In genomic region chr9:129558551-129559505, GRCh38 we compare ENCODE assay signal across 1 cellular context.
TF ChIP-seq lines count a peak whose summit lies in the region.

No MANE protein-coding gene starts in this region.

TF ChIP-seq in HepG2, 621 proteins besides CTCF, POLR2A, EP300 and RAD21 (continued from another document and continues in another):
- TF ChIP-seq HBP1 (CRISPR knock-in tag; IDR thresholded peaks at IDR 0.05; ENCODE audit: low read depth) (no peak), SRF (IDR thresholded peaks at IDR 0.05; ENCODE audit: low read depth, low read length) (0 out of 2 replicates have a peak, but pooled peaks have one; percentile 7), MYPOP (CRISPR knock-in tag; IDR thresholded peaks at IDR 0.05) (peak; percentile 93), AFF4 (CRISPR knock-in tag; IDR thresholded peaks at IDR 0.05) (no peak), ZKSCAN5 (CRISPR knock-in tag; IDR thresholded peaks at IDR 0.05) (0 out of 2 replicates have a peak, but pooled peaks have one; percentile 14), PTBP1 (IDR thresholded peaks at IDR 0.05; ENCODE audit: low read depth, low read length, poor library complexity, severe bottlenecking) (no peak), GTF3A (CRISPR knock-in tag; conservative IDR thresholded peaks at IDR 0.05) (no peak), FOXM1 (CRISPR knock-in tag; IDR thresholded peaks at IDR 0.05) (no peak), DRAP1 (CRISPR knock-in tag; IDR thresholded peaks at IDR 0.05) (peak; percentile 79), ZIK1 (CRISPR knock-in tag; IDR thresholded peaks at IDR 0.05; ENCODE audit: borderline replicate concordance, low read depth) (peak; percentile 90; the same call in 1 of the 2 replicates), CHCHD3 (CRISPR knock-in tag; IDR thresholded peaks at IDR 0.05) (0 out of 2 replicates have a peak, but pooled peaks have one; percentile 50), THYN1 (CRISPR knock-in tag; IDR thresholded peaks at IDR 0.05; ENCODE audit: borderline replicate concordance, low read depth) (peak; percentile 87; the same call in 1 of the 2 replicates), ZBTB10 (CRISPR knock-in tag; IDR thresholded peaks at IDR 0.05; ENCODE audit: borderline replicate concordance) (peak; percentile 93), KDM5A (IDR thresholded peaks at IDR 0.05; ENCODE audit: borderline replicate concordance, low read length) (no peak), NPAS2 (CRISPR knock-in tag; IDR thresholded peaks at IDR 0.05; ENCODE audit: borderline replicate concordance) (no peak), ZBTB1 (CRISPR knock-in tag; IDR thresholded peaks at IDR 0.05; ENCODE audit: borderline replicate concordance) (no peak), ZNF563 (CRISPR knock-in tag; IDR thresholded peaks at IDR 0.05) (peak; percentile 96; the same call in 1 of the 2 replicates), POLR2AphosphoS2 (IDR thresholded peaks at IDR 0.05; ENCODE audit: low read depth, low read length) (no peak), MAX (IDR thresholded peaks at IDR 0.05) (no peak), U2AF2 (IDR thresholded peaks at IDR 0.05; ENCODE audit: low read depth, low read length) (no peak), ZMYM3 (CRISPR knock-in tag; IDR thresholded peaks at IDR 0.05) (peak; percentile 17), ARID4A (CRISPR knock-in tag; IDR thresholded peaks at IDR 0.05; ENCODE audit: borderline replicate concordance) (peak; percentile 82), ZNF292 (CRISPR knock-in tag; IDR thresholded peaks at IDR 0.05; ENCODE audit: borderline replicate concordance, low read depth) (no peak; the same call in 1 of the 2 replicates), MAF1 (CRISPR knock-in tag; IDR thresholded peaks at IDR 0.05; ENCODE audit: borderline replicate concordance) (no peak), CREM (IDR thresholded peaks at IDR 0.05) (peak; percentile 61), CREM (CRISPR knock-in tag; IDR thresholded peaks at IDR 0.05) (no peak), ZNF280D (CRISPR knock-in tag; IDR thresholded peaks at IDR 0.05) (peak; percentile 82; the same call in 1 of the 2 replicates), ZNF10 (CRISPR knock-in tag; IDR thresholded peaks at IDR 0.05; ENCODE audit: borderline replicate concordance, low read depth) (no peak), NAIF1 (CRISPR knock-in tag; IDR thresholded peaks at IDR 0.05; ENCODE audit: borderline replicate concordance) (no peak), ZNF674 (CRISPR knock-in tag; IDR thresholded peaks at IDR 0.05; ENCODE audit: low read depth) (peak; percentile 76; the same call in 1 of the 2 replicates), ZNF329 (CRISPR knock-in tag; IDR thresholded peaks at IDR 0.05; ENCODE audit: low read depth) (peak; percentile 82; the same call in 1 of the 2 replicates), TERF1 (CRISPR knock-in tag; IDR thresholded peaks at IDR 0.05) (no peak; the same call in 1 of the 2 replicates), ZBTB14 (CRISPR knock-in tag; IDR thresholded peaks at IDR 0.05) (peak; percentile 64; the same call in 1 of the 2 replicates), ZNF414 (CRISPR knock-in tag; IDR thresholded peaks at IDR 0.05) (peak; percentile 85; the same call in 1 of the 2 replicates)
